In genomic region chr7:4820405-4820967, GRCh38 we compare ENCODE assay signal across 13 cellular contexts. TPM values are rescaled to one million over a fixed set of nuclear protein-coding genes. Genes with fewer than 3 reads are reported as not detected.
"Had no signal": no experiment of that assay in that cellular context is flagged by ENCODE, and none has a peak within 500 bp of the region (broad histone marks: within the 10 kb centered on the region; RNA-seq: fewer than 3 reads in every experiment).

No MANE protein-coding gene starts in this region.

- H3K27me3 ChIP-seq: adrenal gland had no signal

- H3K27ac ChIP-seq: adrenal gland, epithelial cell of prostate, tibial artery had no signal

- H3K4me3 ChIP-seq: adrenal gland had no signal

- DNase-seq: activated CD4-positive, alpha-beta T cell treated with anti-CD3 and anti-CD28 coated beads, Interleukin-2, amount 10 ng/mL, durations not matched to agents 24 days and 14 days; activated CD8-positive, alpha-beta memory T cell treated with anti-CD3 and anti-CD28 coated beads for 24 hours; activated naive CD4-positive, alpha-beta T cell treated with anti-CD3 and anti-CD28 coated beads, Interleukin-2, amount 10 ng/mL, durations not matched to agents 7 days and 5 days; adrenal gland; effector memory CD4-positive, alpha-beta T cell; immature natural killer cell; left colon; occipital lobe; stimulated activated CD4-positive, alpha-beta T cell treated with anti-CD3 and anti-CD28 coated beads, Interleukin-15, amount 100 ng/mL, for 24 hours; tibial artery had no signal

- H3K36me3 ChIP-seq: adrenal gland had no signal

- H3K9me3 ChIP-seq: adrenal gland, tibial artery had no signal

- H3K4me1 ChIP-seq: adrenal gland had no signal

RNA-seq across cellular contexts. Expression of gene PAPOLB, which starts 41.3 kb away (rescaled TPM):
- total RNA-seq: activated CD4-positive, alpha-beta T cell treated with anti-CD3 and anti-CD28 coated beads, Interleukin-2, amount 10 ng/mL, durations not matched to agents 24 days and 14 days; activated T-helper 17 cell treated with anti-CD3 and anti-CD28 coated beads, Interleukin-2, amount 50 U/mL, for 72 hours; adrenal gland; glomerular endothelial cell had no signal
